In the genomic region with DNA sequence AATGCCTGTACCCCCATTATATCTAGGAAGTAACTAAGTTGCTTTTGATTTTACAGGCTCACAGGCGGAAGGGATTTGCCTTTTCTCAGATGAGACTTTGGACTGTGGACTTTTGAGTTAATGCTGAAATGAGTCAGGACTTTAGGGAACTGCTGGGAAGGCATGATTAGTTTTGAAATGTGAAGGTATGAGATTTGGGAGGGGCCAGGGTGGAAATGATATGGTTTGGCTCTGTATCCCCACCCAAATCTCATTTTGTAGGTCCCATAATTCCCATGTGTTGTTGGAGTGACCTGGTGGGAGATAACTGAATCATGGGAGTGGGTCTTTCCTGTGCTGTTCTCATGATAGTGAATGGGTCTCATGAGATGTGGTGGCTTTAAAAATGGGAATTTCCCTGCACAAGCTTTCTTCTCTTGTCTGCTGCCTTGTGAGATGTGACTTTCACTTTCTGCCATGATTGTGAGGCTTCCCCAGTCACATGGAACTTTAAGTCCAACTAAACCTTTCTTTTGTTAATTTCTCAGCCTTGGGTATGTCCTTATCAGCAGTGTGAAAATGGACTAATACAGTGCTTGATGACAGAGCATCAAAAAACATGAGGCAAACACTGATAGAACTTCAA, we compare ENCODE assay signal across 17 cellular contexts.
A peak's percentile ranks its signal among the peaks of the same experiment; 100 is the strongest.
DNase-seq lines count a peak whose midpoint lies in the region; ATAC-seq, FAIRE-seq and TF ChIP-seq lines count a peak whose summit lies in the region.
"Had no signal": no experiment of that assay in that cellular context is flagged by ENCODE, and none has a peak within 500 bp of the region (broad histone marks: within the 10 kb centered on the region; RNA-seq: fewer than 3 reads in every experiment).

No MANE protein-coding gene starts in this region.

- no peaks in the 10 kb centered on the region for H3K36me3 ChIP-seq in hepatocyte (replicated peaks; ENCODE audit: insufficient read depth, low read depth)

- H3K9me3 ChIP-seq in hepatocyte (ENCODE audit: low read depth) = no peaks in the 10 kb centered on the region

- no peaks in the 10 kb centered on the region for H3K9me2 ChIP-seq in hepatocyte (replicated peaks; ENCODE audit: insufficient read depth)

- no peaks in the 10 kb centered on the region for H3K27me3 ChIP-seq in hepatocyte

- no peaks in the 10 kb centered on the region for H3K4me1 ChIP-seq in hepatocyte (ENCODE audit: insufficient read depth)

- no peak for TF ChIP-seq CTCF in hepatocyte (IDR thresholded peaks at IDR 0.05; ENCODE audit: poor library complexity)

- no peaks in the 10 kb centered on the region for H4K20me1 ChIP-seq in hepatocyte (ENCODE audit: insufficient read depth, poor library complexity, severe bottlenecking)

- H3K4me3 ChIP-seq in hepatocyte = no peak overlapping the region

- 71% methylated on average over 1 of the region's 1 CpG for WGBS in hepatocyte (ENCODE audit: low lambda C conversion rate, missing lambda C conversion rate)

- H3K79me2 ChIP-seq in hepatocyte = no peaks in the 10 kb centered on the region

- H3K4me2 ChIP-seq in hepatocyte = peak overlapping the region; percentile 23

- peak overlapping the region; percentile 65 for H3K27ac ChIP-seq in hepatocyte

- peak; percentile 14 for DNase-seq in hepatocyte (ENCODE audit: low spot score)
- DNase-seq in mucosa of gallbladder (ENCODE audit: low spot score) = peak; percentile 28
- DNase-seq in frontal cortex (ENCODE audit: low spot score in 2 of 2) = no peak
- DNase-seq in central memory CD4-positive, alpha-beta T cell = no peak
- no peak for DNase-seq in RCC 7860 (ENCODE audit: low spot score)
- DNase-seq: CD8-positive, alpha-beta T cell; COR-L47; DND-41; GDM1; GOT3; H9 had no signal

- FAIRE-seq in frontal cortex (lab: Jason Lieb, UNC) (no peak), RCC 7860 (lab: Jason Lieb, UNC) (no peak)
- FAIRE-seq: A204.1, GM18507, HTR-8/SVneo had no signal

- ATAC-seq in GM18861 (IDR thresholded peaks at IDR 0.05; ENCODE audit: unreplicated experiment) (peak; percentile 48), HG02759 (IDR thresholded peaks at IDR 0.05; ENCODE audit: unreplicated experiment) (peak; percentile 66), GM18909 (IDR thresholded peaks at IDR 0.05; ENCODE audit: poor library complexity, unreplicated experiment) (no peak)
- ATAC-seq: CD8-positive, alpha-beta T cell had no signal

- H2AFZ ChIP-seq in hepatocyte = no peak overlapping the region

Comparison
In these comparisons a context has a peak if more than half of its experiments do, and no peak if none do; other contexts are left out.
1. DNase-seq: peak in hepatocyte (single experiment) and mucosa of gallbladder (single experiment); none in frontal cortex (0 of 2), central memory CD4-positive, alpha-beta T cell (single experiment) and RCC 7860 (single experiment).